In genomic region chr1:198754670-198755069, GRCh38 we compare ENCODE assay signal across 1 cellular context.
TF ChIP-seq lines count a peak whose summit lies in the region.

No MANE protein-coding gene starts in this region.

TF ChIP-seq in GM12878, 131 proteins besides CTCF, POLR2A, EP300 and RAD21 (continued from another document):
- TF ChIP-seq REST (IDR thresholded peaks at IDR 0.05; ENCODE audit: low read depth, low read length): no peak
- no peak for TF ChIP-seq ZBED1 (IDR thresholded peaks at IDR 0.05; ENCODE audit: borderline replicate concordance)
- no peak for TF ChIP-seq NR2C2 (IDR thresholded peaks at IDR 0.05; ENCODE audit: borderline replicate concordance, control insufficient read depth, insufficient read length, low read depth)
- no peak for TF ChIP-seq PAX5 (IDR thresholded peaks at IDR 0.05; ENCODE audit: borderline replicate concordance, low read depth, low read length)
- TF ChIP-seq SUPT20H (IDR thresholded peaks at IDR 0.05; ENCODE audit: borderline replicate concordance, control insufficient read depth, low read depth, low read length): no peak
- no peak for TF ChIP-seq ZBTB11 (CRISPR knock-in tag; IDR thresholded peaks at IDR 0.05)
- TF ChIP-seq RAD51 (IDR thresholded peaks at IDR 0.05): no peak
- TF ChIP-seq WRNIP1 (IDR thresholded peaks at IDR 0.05; ENCODE audit: borderline replicate concordance, low read depth, low read length): no peak
- no peak for TF ChIP-seq CUX1 (IDR thresholded peaks at IDR 0.05; ENCODE audit: insufficient replicate concordance, low read depth, low read length)
- no peak for TF ChIP-seq ZNF24 (IDR thresholded peaks at IDR 0.05)
- no peak for TF ChIP-seq NR2C1 (IDR thresholded peaks at IDR 0.05)
- TF ChIP-seq MXI1 (IDR thresholded peaks at IDR 0.05; ENCODE audit: low read depth, low read length): no peak
- TF ChIP-seq LARP7 (IDR thresholded peaks at IDR 0.05): no peak
- no peak for TF ChIP-seq ZNF207 (IDR thresholded peaks at IDR 0.05; ENCODE audit: borderline replicate concordance)
TF ChIP-seq in GM12878: peak in this region for 0.
